In genomic region chr17:55783684-55784245, GRCh38 we compare ENCODE assay signal across 10 cellular contexts. TPM values are rescaled to one million over a fixed set of nuclear protein-coding genes. Genes with fewer than 3 reads are reported as not detected.
DNase-seq lines count a peak whose midpoint lies in the region; ATAC-seq, FAIRE-seq and TF ChIP-seq lines count a peak whose summit lies in the region.
"Had no signal": no experiment of that assay in that cellular context is flagged by ENCODE, and none has a peak within 500 bp of the region (broad histone marks: within the 10 kb centered on the region; RNA-seq: fewer than 3 reads in every experiment).

No MANE protein-coding gene starts in this region.

- H3K4me1 ChIP-seq in liver (ENCODE audit: control insufficient read depth in 4 of 4, insufficient read depth in 4 of 4, low read length in 3 of 4) (no peaks in the 10 kb centered on the region), HepG2 (ENCODE audit: insufficient read depth, low read length) (peaks cover 13% of the 10 kb centered on the region)
- H3K4me1 ChIP-seq: SJSA1 had no signal

- intact Hi-C loops in HepG2 (cut with micrococcal nuclease; ENCODE audit: unreplicated experiment) (no loop called here), lower leg skin (cut with DNase I; ENCODE audit: low total_unique reads) (no loop called here)

- no peaks in the 10 kb centered on the region for H3K27me3 ChIP-seq in liver (ENCODE audit: control insufficient read depth in 4 of 4, insufficient read depth in 4 of 4, low read length in 3 of 4)
- H3K27me3 ChIP-seq in HepG2 (ENCODE audit: control insufficient read depth in 1 of 2, insufficient read depth in 2 of 2, low read length in 2 of 2): no peaks in the 10 kb centered on the region
- H3K27me3 ChIP-seq: SJSA1 had no signal

- no peak overlapping the region for H2AFZ ChIP-seq in HepG2 (ENCODE audit: low read length)

- no peaks in the 10 kb centered on the region for H4K20me1 ChIP-seq in HepG2 (ENCODE audit: insufficient read depth, low read length)

- POLR2A ChIA-PET in HepG2 (lab: Yijun Ruan, JAX): no interaction called here

- H3K4me3 ChIP-seq in liver (ENCODE audit: low read depth in 1 of 3, low read length in 3 of 3) (no peak overlapping the region), HepG2 (replicated peaks in 1 of 3; ENCODE audit: insufficient read depth in 1 of 3, low read depth in 2 of 3, low read length in 3 of 3) (no peak overlapping the region), lower leg skin (ENCODE audit: low read depth, poor library complexity, severe bottlenecking) (no peak overlapping the region)
- H3K4me3 ChIP-seq: SJSA1 had no signal

- CTCF ChIA-PET in HepG2 (lab: Yijun Ruan, JAX; ENCODE audit: low intra/inter-chr PET ratio, low total read pairs): no interaction called here

- H3K9ac ChIP-seq in liver (ENCODE audit: low read depth in 1 of 2, low read length in 2 of 2): no peak overlapping the region
- H3K9ac ChIP-seq in HepG2 (ENCODE audit: insufficient read depth, low read depth, low read length): no peak overlapping the region

- FAIRE-seq in HepG2 (lab: Jason Lieb, UNC): no peak

- no peak for TF ChIP-seq RAD21 in liver (IDR thresholded peaks at IDR 0.05)
- TF ChIP-seq RAD21 in HepG2 (CRISPR knock-in tag; IDR thresholded peaks at IDR 0.05): no peak

- H3K4me2 ChIP-seq in HepG2 (ENCODE audit: low read depth, low read length): no peak overlapping the region

- no peaks in the 10 kb centered on the region for H3K79me2 ChIP-seq in HepG2 (ENCODE audit: insufficient read depth, low read length)

- TF ChIP-seq CTCF in liver (IDR thresholded peaks at IDR 0.05; ENCODE audit: low read depth, low read length, missing input control) (no peak), HepG2 (CRISPR knock-in tag; IDR thresholded peaks at IDR 0.05) (no peak), lower leg skin (IDR thresholded peaks at IDR 0.05) (no peak)

- no peaks in the 10 kb centered on the region for H3K9me3 ChIP-seq in liver (ENCODE audit: control insufficient read depth in 4 of 4, low read length in 3 of 4)
- no peaks in the 10 kb centered on the region for H3K9me3 ChIP-seq in HepG2 (ENCODE audit: low read length)
- H3K9me3 ChIP-seq: SJSA1 had no signal

- no peak for DNase-seq in HepG2 (ENCODE audit: low spot score)
- DNase-seq in ecto neural progenitor cell (ENCODE audit: low spot score): peak; percentile 56
- peak; percentile 76 to 96 for DNase-seq in lower leg skin (ENCODE audit: low spot score in 2 of 2)
- no peak for DNase-seq in activated T-cell treated with anti-CD3 and anti-CD28 coated beads for 4 hours
- DNase-seq in activated T-cell treated with anti-CD3 and anti-CD28 coated beads, Interleukin-2, amount 50 U/mL, for 48 hours: no peak
- no peak for DNase-seq in inferior parietal cortex (ENCODE audit: extremely low spot score)
- DNase-seq: NCI-H1694 had no signal

- BruUV-seq in HepG2 (replicated peaks; lab: Mats Ljungman, UMichigan): no TSS peak

- TF ChIP-seq POLR2A in HepG2 (IDR thresholded peaks at IDR 0.05; ENCODE audit: insufficient read depth in 1 of 2, low read depth in 2 of 2, low read length in 2 of 2) (no peak), lower leg skin (IDR thresholded peaks at IDR 0.05) (no peak)

- no peak for ATAC-seq in HepG2
- no peak for ATAC-seq in GM18861 (IDR thresholded peaks at IDR 0.05; ENCODE audit: unreplicated experiment)

- no peaks in the 10 kb centered on the region for H3K36me3 ChIP-seq in liver (ENCODE audit: control insufficient read depth in 4 of 4, insufficient read depth in 3 of 4, low read depth in 1 of 4, low read length in 3 of 4)
- no peaks in the 10 kb centered on the region for H3K36me3 ChIP-seq in HepG2 (replicated peaks in 1 of 2; ENCODE audit: control insufficient read depth in 1 of 2, insufficient read depth in 2 of 2, low read length in 2 of 2)

- TF ChIP-seq EP300 in HepG2 (IDR thresholded peaks at IDR 0.05; ENCODE audit: low read depth in 2 of 2, low read length in 2 of 2) (no peak), HepG2 (CRISPR knock-in tag; IDR thresholded peaks at IDR 0.05; ENCODE audit: borderline replicate concordance) (no peak)

- 75% methylated on average over 16 of the region's 16 CpGs for WGBS in liver
- 68% methylated on average over 16 of the region's 16 CpGs for WGBS in HepG2 (ENCODE audit: low lambda C conversion rate)
- 36 to 48% methylated on average over 16 of the region's 16 CpGs for WGBS in lower leg skin, 2 donors

- H3K27ac ChIP-seq in liver (ENCODE audit: low read depth in 1 of 2, low read length in 2 of 2): no peak overlapping the region
- H3K27ac ChIP-seq in HepG2 (ENCODE audit: extremely low read length, insufficient read depth, low read length): no peak overlapping the region
- H3K27ac ChIP-seq: SJSA1 had no signal

- in situ Hi-C loops in HepG2 (cut with HindIII; ENCODE audit: extremely low pct_ligation_motif_present, low pct_unique_long_range_greater_than_20kb): no loop called here

TF ChIP-seq in liver, 16 proteins besides CTCF, POLR2A, EP300 and RAD21:
- peak; percentile 28 for TF ChIP-seq SP1 (IDR thresholded peaks at IDR 0.05)
- TF ChIP-seq NR2F2 (IDR thresholded peaks at IDR 0.05): peak; percentile 20
- TF ChIP-seq RXRA (IDR thresholded peaks at IDR 0.05): peak in 1 of 2 donors; percentile 8
- no peak for TF ChIP-seq JUND (IDR thresholded peaks at IDR 0.05)
- no peak for TF ChIP-seq HNF4G (IDR thresholded peaks at IDR 0.05)

TF ChIP-seq in HepG2, 621 proteins besides CTCF, POLR2A, EP300 and RAD21:
- TF ChIP-seq ZNF557 (CRISPR knock-in tag; IDR thresholded peaks at IDR 0.05): no peak

RNA-seq across cellular contexts. Expression of gene PCTP, which starts 32.9 kb away (rescaled TPM):
- total RNA-seq in liver: 10 to 100 TPM; 25.0 to 79.0 TPM
- polyA plus RNA-seq in liver: 10 to 100 TPM; 38.6 to 73.0 TPM
- 50.7 and 66.3 TPM in 2 replicates for total RNA-seq in HepG2 (2016; rRNA removed; fragmentation: Illumina TruSeq; extraction: Trizol)
- total RNA-seq in HepG2 (2016; cell fraction: cytosol; rRNA removed; fragmentation: Illumina TruSeq; extraction: Trizol; ENCODE audit: low read depth): 11.7 and 12.0 TPM in 2 replicates
- total RNA-seq in HepG2 (2016; cell fraction: insoluble cytoplasmic fraction; rRNA removed; fragmentation: Illumina TruSeq; extraction: Trizol): 54.0 and 71.4 TPM in 2 replicates
- total RNA-seq in HepG2 (2016; cell fraction: membrane; rRNA removed; fragmentation: Illumina TruSeq; extraction: Trizol): 39.4 and 41.1 TPM in 2 replicates
- total RNA-seq in HepG2 (2016; cell fraction: nucleus; rRNA removed; fragmentation: Illumina TruSeq; extraction: Trizol): 23.2 and 24.9 TPM in 2 replicates
- polyA plus RNA-seq in HepG2 (2011; rRNA removed): 31.0 and 37.1 TPM in 2 replicates
- 33.2 and 42.6 TPM in 2 replicates for polyA plus RNA-seq in HepG2 (2011; cell fraction: cytosol; rRNA removed)
- 15.1 and 17.8 TPM in 2 replicates for polyA plus RNA-seq in HepG2 (2011; cell fraction: nucleus; rRNA removed)
- 24.1 and 24.8 TPM in 2 replicates for polyA plus RNA-seq in HepG2 (2012)
- 10.2 and 13.1 TPM in 2 replicates for polyA plus RNA-seq in HepG2 (2016; cell fraction: cytosol; fragmentation: Illumina TruSeq; extraction: Trizol; ENCODE audit: low read depth)
- 54.7 and 63.4 TPM in 2 replicates for polyA plus RNA-seq in HepG2 (2016; cell fraction: insoluble cytoplasmic fraction; fragmentation: Illumina TruSeq; extraction: Trizol; ENCODE audit: low read depth)
- 26.6 and 28.7 TPM in 2 replicates for polyA plus RNA-seq in HepG2 (2016; cell fraction: membrane; fragmentation: Illumina TruSeq; extraction: Trizol; ENCODE audit: low read depth)
- 33.0 and 35.1 TPM in 2 replicates for polyA plus RNA-seq in HepG2 (2016; cell fraction: nucleus; fragmentation: Illumina TruSeq; extraction: Trizol; ENCODE audit: insufficient read depth, low read depth)
- polyA minus RNA-seq in HepG2 (2011; rRNA and poly(A)+ RNA removed; ENCODE audit: low replicate concordance): 4.1 and 30.1 TPM in 2 replicates
- polyA minus RNA-seq in HepG2 (2011; cell fraction: cytosol; rRNA and poly(A)+ RNA removed): 14.5 and 16.1 TPM in 2 replicates
- polyA minus RNA-seq in HepG2 (2011; cell fraction: nucleus; rRNA and poly(A)+ RNA removed): 23.0 and 27.8 TPM in 2 replicates
- 10 to 100 TPM in 1 of 4 donors, 1 to 10 TPM in 3; 5.0 to 14.3 (median 6.9) TPM for total RNA-seq in lower leg skin

Comparison
In these comparisons a context has a peak if more than half of its experiments do, and no peak if none do; other contexts are left out.
1. DNase-seq: peak in ecto neural progenitor cell (single experiment) and lower leg skin (2 of 2); none in HepG2 (single experiment), activated T-cell treated with anti-CD3 and anti-CD28 coated beads for 4 hours (single experiment), activated T-cell treated with anti-CD3 and anti-CD28 coated beads, Interleukin-2, amount 50 U/mL, for 48 hours (0 of 2) and inferior parietal cortex (single experiment).